Comparison of ENCODE assay signal across 1 cellular context in the genomic region with DNA sequence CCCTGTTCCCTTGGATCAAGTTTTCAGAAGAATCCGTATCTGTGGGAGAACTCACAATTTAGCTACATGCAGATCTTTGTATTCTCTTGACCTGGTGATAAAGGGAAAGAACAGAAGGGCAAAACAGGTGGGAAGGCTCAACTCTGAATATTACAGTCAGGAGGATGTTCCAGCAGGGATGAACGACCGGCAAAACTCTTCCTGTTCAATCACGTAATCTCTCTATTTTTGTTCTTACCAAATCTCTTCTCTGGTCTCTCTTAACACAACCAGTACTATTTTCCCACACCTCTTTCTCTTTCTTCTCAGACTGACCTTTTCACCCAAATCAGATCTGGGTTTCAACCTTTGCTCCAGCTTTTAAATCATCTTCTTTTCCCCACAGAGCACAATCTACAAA.
TF ChIP-seq lines count a peak whose summit lies in the region.

No MANE protein-coding gene starts in this region.

TF ChIP-seq in endothelial cell of umbilical vein, 7 proteins besides CTCF, POLR2A, EP300 and RAD21 (continued from another document):
- TF ChIP-seq GATA2 (IDR thresholded peaks at IDR 0.05; ENCODE audit: insufficient read depth, insufficient read length, low read depth, low read length) = no peak
- no peak for TF ChIP-seq POLR2AphosphoS5 (IDR thresholded peaks at IDR 0.05; ENCODE audit: insufficient read depth, low read depth, low read length)
TF ChIP-seq in endothelial cell of umbilical vein: peak in this region for 0.
